Comparison of ENCODE assay signal across 1 cellular context in the genomic region with DNA sequence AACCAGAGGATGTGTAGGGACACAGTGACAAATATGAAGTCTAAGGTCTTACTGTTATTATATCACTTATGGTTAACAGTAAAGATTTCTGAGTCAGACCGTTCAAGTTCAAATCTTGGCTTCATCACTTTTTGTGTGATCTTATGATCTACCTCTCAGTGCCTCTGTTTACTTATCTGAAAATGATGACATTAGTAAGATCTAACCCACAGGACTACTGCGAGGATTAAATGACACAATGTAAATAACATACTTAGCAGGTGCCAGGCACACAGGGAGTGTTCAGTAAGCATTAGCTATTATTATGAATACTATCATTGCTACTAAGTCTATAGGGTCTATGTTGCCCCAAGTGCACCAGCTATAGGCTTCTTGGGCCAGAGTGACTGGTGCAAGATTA.
TF ChIP-seq lines count a peak whose summit lies in the region.

No MANE protein-coding gene starts in this region.

TF ChIP-seq in K562, 482 proteins besides CTCF, POLR2A, EP300 and RAD21:
- TF ChIP-seq NR2F6 (CRISPR knock-in tag; IDR thresholded peaks at IDR 0.05) (no peak), HDAC3 (IDR thresholded peaks at IDR 0.05; ENCODE audit: borderline replicate concordance, partially characterized antibody) (no peak), CC2D1A (IDR thresholded peaks at IDR 0.05) (no peak), MCM2 (IDR thresholded peaks at IDR 0.05; ENCODE audit: low read depth) (no peak), ZZZ3 (IDR thresholded peaks at IDR 0.05) (no peak), NR3C1 (CRISPR knock-in tag; IDR thresholded peaks at IDR 0.05) (no peak), EWSR1 (IDR thresholded peaks at IDR 0.05; ENCODE audit: borderline replicate concordance, low read depth, partially characterized antibody) (no peak), DEAF1 (CRISPR knock-in tag; IDR thresholded peaks at IDR 0.05) (no peak), CBX1 (IDR thresholded peaks at IDR 0.05; ENCODE audit: low read depth) (no peak), MAFG (tag; conservative IDR thresholded peaks at IDR 0.05) (no peak), ZNF584 (CRISPR knock-in tag; IDR thresholded peaks at IDR 0.05; ENCODE audit: low read depth) (no peak), CHD1 (IDR thresholded peaks at IDR 0.05; ENCODE audit: low read length) (no peak), NCOA4 (IDR thresholded peaks at IDR 0.05; ENCODE audit: partially characterized antibody) (no peak), PTBP1 (IDR thresholded peaks at IDR 0.05; ENCODE audit: low read depth, low read length) (no peak), ZNF699 (CRISPR knock-in tag; IDR thresholded peaks at IDR 0.05; ENCODE audit: insufficient replicate concordance) (no peak)
- TF ChIP-seq, protein P1, sequence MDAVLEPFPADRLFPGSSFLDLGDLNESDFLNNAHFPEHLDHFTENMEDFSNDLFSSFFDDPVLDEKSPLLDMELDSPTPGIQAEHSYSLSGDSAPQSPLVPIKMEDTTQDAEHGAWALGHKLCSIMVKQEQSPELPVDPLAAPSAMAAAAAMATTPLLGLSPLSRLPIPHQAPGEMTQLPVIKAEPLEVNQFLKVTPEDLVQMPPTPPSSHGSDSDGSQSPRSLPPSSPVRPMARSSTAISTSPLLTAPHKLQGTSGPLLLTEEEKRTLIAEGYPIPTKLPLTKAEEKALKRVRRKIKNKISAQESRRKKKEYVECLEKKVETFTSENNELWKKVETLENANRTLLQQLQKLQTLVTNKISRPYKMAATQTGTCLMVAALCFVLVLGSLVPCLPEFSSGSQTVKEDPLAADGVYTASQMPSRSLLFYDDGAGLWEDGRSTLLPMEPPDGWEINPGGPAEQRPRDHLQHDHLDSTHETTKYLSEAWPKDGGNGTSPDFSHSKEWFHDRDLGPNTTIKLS (IDR thresholded peaks at IDR 0.05; ENCODE audit: borderline replicate concordance, low read depth) = no peak
- TF ChIP-seq, protein P2, sequence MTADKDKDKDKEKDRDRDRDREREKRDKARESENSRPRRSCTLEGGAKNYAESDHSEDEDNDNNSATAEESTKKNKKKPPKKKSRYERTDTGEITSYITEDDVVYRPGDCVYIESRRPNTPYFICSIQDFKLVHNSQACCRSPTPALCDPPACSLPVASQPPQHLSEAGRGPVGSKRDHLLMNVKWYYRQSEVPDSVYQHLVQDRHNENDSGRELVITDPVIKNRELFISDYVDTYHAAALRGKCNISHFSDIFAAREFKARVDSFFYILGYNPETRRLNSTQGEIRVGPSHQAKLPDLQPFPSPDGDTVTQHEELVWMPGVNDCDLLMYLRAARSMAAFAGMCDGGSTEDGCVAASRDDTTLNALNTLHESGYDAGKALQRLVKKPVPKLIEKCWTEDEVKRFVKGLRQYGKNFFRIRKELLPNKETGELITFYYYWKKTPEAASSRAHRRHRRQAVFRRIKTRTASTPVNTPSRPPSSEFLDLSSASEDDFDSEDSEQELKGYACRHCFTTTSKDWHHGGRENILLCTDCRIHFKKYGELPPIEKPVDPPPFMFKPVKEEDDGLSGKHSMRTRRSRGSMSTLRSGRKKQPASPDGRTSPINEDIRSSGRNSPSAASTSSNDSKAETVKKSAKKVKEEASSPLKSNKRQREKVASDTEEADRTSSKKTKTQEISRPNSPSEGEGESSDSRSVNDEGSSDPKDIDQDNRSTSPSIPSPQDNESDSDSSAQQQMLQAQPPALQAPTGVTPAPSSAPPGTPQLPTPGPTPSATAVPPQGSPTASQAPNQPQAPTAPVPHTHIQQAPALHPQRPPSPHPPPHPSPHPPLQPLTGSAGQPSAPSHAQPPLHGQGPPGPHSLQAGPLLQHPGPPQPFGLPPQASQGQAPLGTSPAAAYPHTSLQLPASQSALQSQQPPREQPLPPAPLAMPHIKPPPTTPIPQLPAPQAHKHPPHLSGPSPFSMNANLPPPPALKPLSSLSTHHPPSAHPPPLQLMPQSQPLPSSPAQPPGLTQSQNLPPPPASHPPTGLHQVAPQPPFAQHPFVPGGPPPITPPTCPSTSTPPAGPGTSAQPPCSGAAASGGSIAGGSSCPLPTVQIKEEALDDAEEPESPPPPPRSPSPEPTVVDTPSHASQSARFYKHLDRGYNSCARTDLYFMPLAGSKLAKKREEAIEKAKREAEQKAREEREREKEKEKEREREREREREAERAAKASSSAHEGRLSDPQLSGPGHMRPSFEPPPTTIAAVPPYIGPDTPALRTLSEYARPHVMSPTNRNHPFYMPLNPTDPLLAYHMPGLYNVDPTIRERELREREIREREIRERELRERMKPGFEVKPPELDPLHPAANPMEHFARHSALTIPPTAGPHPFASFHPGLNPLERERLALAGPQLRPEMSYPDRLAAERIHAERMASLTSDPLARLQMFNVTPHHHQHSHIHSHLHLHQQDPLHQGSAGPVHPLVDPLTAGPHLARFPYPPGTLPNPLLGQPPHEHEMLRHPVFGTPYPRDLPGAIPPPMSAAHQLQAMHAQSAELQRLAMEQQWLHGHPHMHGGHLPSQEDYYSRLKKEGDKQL (CRISPR knock-in tag; IDR thresholded peaks at IDR 0.05; ENCODE audit: borderline replicate concordance) = no peak
- TF ChIP-seq, protein P3, sequence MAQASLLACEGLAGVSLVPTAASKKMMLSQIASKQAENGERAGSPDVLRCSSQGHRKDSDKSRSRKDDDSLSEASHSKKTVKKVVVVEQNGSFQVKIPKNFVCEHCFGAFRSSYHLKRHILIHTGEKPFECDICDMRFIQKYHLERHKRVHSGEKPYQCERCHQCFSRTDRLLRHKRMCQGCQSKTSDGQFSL (CRISPR knock-in tag; IDR thresholded peaks at IDR 0.05) = no peak
- TF ChIP-seq, protein P3 (tag; IDR thresholded peaks at IDR 0.05) = no peak
- TF ChIP-seq, protein P4, sequence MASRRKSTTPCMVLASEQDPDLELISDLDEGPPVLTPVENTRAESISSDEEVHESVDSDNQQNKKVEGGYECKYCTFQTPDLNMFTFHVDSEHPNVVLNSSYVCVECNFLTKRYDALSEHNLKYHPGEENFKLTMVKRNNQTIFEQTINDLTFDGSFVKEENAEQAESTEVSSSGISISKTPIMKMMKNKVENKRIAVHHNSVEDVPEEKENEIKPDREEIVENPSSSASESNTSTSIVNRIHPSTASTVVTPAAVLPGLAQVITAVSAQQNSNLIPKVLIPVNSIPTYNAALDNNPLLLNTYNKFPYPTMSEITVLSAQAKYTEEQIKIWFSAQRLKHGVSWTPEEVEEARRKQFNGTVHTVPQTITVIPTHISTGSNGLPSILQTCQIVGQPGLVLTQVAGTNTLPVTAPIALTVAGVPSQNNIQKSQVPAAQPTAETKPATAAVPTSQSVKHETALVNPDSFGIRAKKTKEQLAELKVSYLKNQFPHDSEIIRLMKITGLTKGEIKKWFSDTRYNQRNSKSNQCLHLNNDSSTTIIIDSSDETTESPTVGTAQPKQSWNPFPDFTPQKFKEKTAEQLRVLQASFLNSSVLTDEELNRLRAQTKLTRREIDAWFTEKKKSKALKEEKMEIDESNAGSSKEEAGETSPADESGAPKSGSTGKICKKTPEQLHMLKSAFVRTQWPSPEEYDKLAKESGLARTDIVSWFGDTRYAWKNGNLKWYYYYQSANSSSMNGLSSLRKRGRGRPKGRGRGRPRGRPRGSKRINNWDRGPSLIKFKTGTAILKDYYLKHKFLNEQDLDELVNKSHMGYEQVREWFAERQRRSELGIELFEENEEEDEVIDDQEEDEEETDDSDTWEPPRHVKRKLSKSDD (conservative IDR thresholded peaks at IDR 0.05; ENCODE audit: low read length) = no peak
